Comparison of ENCODE assay signal across 8 cellular contexts in genomic region chr1:230067441-230067870, GRCh38. TPM values are rescaled to one million over a fixed set of nuclear protein-coding genes. Genes with fewer than 3 reads are reported as not detected.
A peak's percentile ranks its signal among the peaks of the same experiment; 100 is the strongest.
DNase-seq lines count a peak whose midpoint lies in the region; ATAC-seq and TF ChIP-seq lines count a peak whose summit lies in the region.

No MANE protein-coding gene starts in this region.

- no peaks in the 10 kb centered on the region for H3K9me3 Mint-ChIP-seq in stimulated activated naive CD8-positive, alpha-beta T cell treated with anti-CD3 and anti-CD28 coated beads, Interleukin-15, Interleukin-2, amounts not matched to agents 100 ng/mL and 50 ng/mL, for 24 hours

- H3K9me3 ChIP-seq in Peyer's patch, result no peaks in the 10 kb centered on the region
- no peaks in the 10 kb centered on the region for H3K9me3 ChIP-seq in right lobe of liver

- H3K4me1 ChIP-seq in Peyer's patch, result peaks cover 0 to 15% (median 8%) of the 10 kb centered on the region in 4 donors
- H3K4me1 ChIP-seq in right lobe of liver, result peaks cover 0 to 37% (median 14%) of the 10 kb centered on the region in 4 donors

- TF ChIP-seq POLR2A in Peyer's patch (IDR thresholded peaks at IDR 0.05) (no peak), right lobe of liver (IDR thresholded peaks at IDR 0.05) (no peak)

- H3K4me3 Mint-ChIP-seq in stimulated activated naive CD8-positive, alpha-beta T cell treated with anti-CD3 and anti-CD28 coated beads, Interleukin-15, Interleukin-2, amounts not matched to agents 100 ng/mL and 50 ng/mL, for 24 hours, result peak overlapping the region; percentile 87

- H3K36me3 ChIP-seq in Peyer's patch, result no peaks in the 10 kb centered on the region
- no peaks in the 10 kb centered on the region for H3K36me3 ChIP-seq in right lobe of liver

- intact Hi-C loops in right lobe of liver (cut with DNase I), result no loop called here

- H3K27me3 ChIP-seq in Peyer's patch (no peaks in the 10 kb centered on the region), right lobe of liver (no peaks in the 10 kb centered on the region)

- H3K27ac ChIP-seq in Peyer's patch, result peak overlapping the region; percentile 86 to 97 (median 92)
- peak overlapping the region; percentile 83 to 91 (median 87) for H3K27ac ChIP-seq in right lobe of liver

- peak overlapping the region; percentile 86 for H3K27ac Mint-ChIP-seq in stimulated activated naive CD8-positive, alpha-beta T cell treated with anti-CD3 and anti-CD28 coated beads, Interleukin-15, Interleukin-2, amounts not matched to agents 100 ng/mL and 50 ng/mL, for 24 hours

- peaks cover 26% of the 10 kb centered on the region for H3K36me3 Mint-ChIP-seq in stimulated activated naive CD8-positive, alpha-beta T cell treated with anti-CD3 and anti-CD28 coated beads, Interleukin-15, Interleukin-2, amounts not matched to agents 100 ng/mL and 50 ng/mL, for 24 hours (ENCODE audit: low read depth)

- ATAC-seq in HG02642 (IDR thresholded peaks at IDR 0.05; ENCODE audit: poor library complexity, unreplicated experiment) (peak; percentile 25), right lobe of liver (peak in 3 of 4 donors; percentile 1 to 18 (median 11))

- H3K27me3 Mint-ChIP-seq in stimulated activated naive CD8-positive, alpha-beta T cell treated with anti-CD3 and anti-CD28 coated beads, Interleukin-15, Interleukin-2, amounts not matched to agents 100 ng/mL and 50 ng/mL, for 24 hours, result no peaks in the 10 kb centered on the region

- H3K4me1 Mint-ChIP-seq in stimulated activated naive CD8-positive, alpha-beta T cell treated with anti-CD3 and anti-CD28 coated beads, Interleukin-15, Interleukin-2, amounts not matched to agents 100 ng/mL and 50 ng/mL, for 24 hours (ENCODE audit: low read depth), result peaks cover 55% of the 10 kb centered on the region

- peak; percentile 7 for DNase-seq in activated T-cell treated with anti-CD3 and anti-CD28 coated beads for 1 hour (ENCODE audit: low read depth)
- DNase-seq in activated T-cell treated with anti-CD3 and anti-CD28 coated beads for 4 hours, result no peak
- DNase-seq in Peyer's patch, result peak in 2 of 3 donors; percentile 24 to 65
- peak; percentile 46 for DNase-seq in choroid plexus epithelial cell (ENCODE audit: low read depth)
- no peak for DNase-seq in right lobe of liver
- no peak for DNase-seq in COR-L47 (lab: John Stamatoyannopoulos, UW)

- no peak for TF ChIP-seq CTCF in Peyer's patch (IDR thresholded peaks at IDR 0.05)
- no peak for TF ChIP-seq CTCF in choroid plexus epithelial cell (conservative IDR thresholded peaks at IDR 0.05; ENCODE audit: low read depth, low read length)
- TF ChIP-seq CTCF in right lobe of liver (IDR thresholded peaks at IDR 0.05), result no peak

- 0% methylated on average over 3 of the region's 41 CpGs for whole genome bisulfite sequencing in right lobe of liver (ENCODE audit: insufficient coverage, low coverage, low lambda C conversion rate, missing lambda C conversion rate)

- H3K4me3 ChIP-seq in Peyer's patch (peak overlapping the region; percentile 84 to 99 (median 91)), choroid plexus epithelial cell (ENCODE audit: low read depth, low read length) (peak overlapping the region; percentile 82), right lobe of liver (peak overlapping the region; percentile 81 to 88 (median 82))

RNA-seq across cellular contexts. Expression of gene GALNT2, which starts 0.4 kb away (rescaled TPM):
- total RNA-seq in Peyer's patch (10 to 100 TPM; 36.3 to 52.5 (median 43.6) TPM), right lobe of liver (100 to 1,000 TPM in 4 of 6 experiments, 10 to 100 TPM in 2; 58.0 to 152 (median 131) TPM)

Comparison
In these comparisons a context has a peak if more than half of its experiments do, and no peak if none do; other contexts are left out.
1. DNase-seq: peak in activated T-cell treated with anti-CD3 and anti-CD28 coated beads for 1 hour (single experiment), Peyer's patch (2 of 3) and choroid plexus epithelial cell (single experiment); none in activated T-cell treated with anti-CD3 and anti-CD28 coated beads for 4 hours (single experiment), right lobe of liver (0 of 3) and COR-L47 (single experiment).
2. Peak in every context shown above with its lines, with median percentiles within 50 percentile points of each other: H3K4me3 ChIP-seq.